Comparison of ENCODE assay signal across 9 cellular contexts in genomic region chr17:16085066-16085699, GRCh38.
DNase-seq lines count a peak whose midpoint lies in the region; ATAC-seq and TF ChIP-seq lines count a peak whose summit lies in the region.
"Had no signal": no experiment of that assay in that cellular context is flagged by ENCODE, and none has a peak within 500 bp of the region (broad histone marks: within the 10 kb centered on the region; RNA-seq: fewer than 3 reads in every experiment).

No MANE protein-coding gene starts in this region.

- POLR2A ChIA-PET in AG04450 (lab: Yijun Ruan, JAX) = no interaction called here

- H3K23ac ChIP-seq in H9 (ENCODE audit: insufficient read length, low read depth, low read length) = no peak overlapping the region

- H2BK20ac ChIP-seq in H9 (ENCODE audit: low read depth, low read length, poor library complexity, severe bottlenecking) = no peak overlapping the region

- no peak for TF ChIP-seq CTCF in AG04450 (IDR thresholded peaks at IDR 0.05; ENCODE audit: low read depth, low read length)
- TF ChIP-seq CTCF in H9 (conservative IDR thresholded peaks at IDR 0.05) = no peak

- H3K14ac ChIP-seq in H9 (ENCODE audit: insufficient read depth, low read length) = no peak overlapping the region

- H3K79me2 ChIP-seq in H9 (ENCODE audit: insufficient read depth, low read length) = no peaks in the 10 kb centered on the region

- H3K4me1 Mint-ChIP-seq in H9 = peaks cover 6% of the 10 kb centered on the region in 2 experiments; a peak in 3 of 4 replicates

- DNase-seq in AG04450 (ENCODE audit: low read depth, low spot score) = peak; percentile 55
- no peak for DNase-seq in H9
- no peak for DNase-seq in caudate nucleus (lab: John Stamatoyannopoulos, UW)
- peak; percentile 14 for DNase-seq in midbrain (lab: John Stamatoyannopoulos, UW)
- DNase-seq in CD1c-positive myeloid dendritic cell (ENCODE audit: extremely low spot score) = no peak
- no peak for DNase-seq in DMS114 treated with DMSO at 0.1 percent for 48 hours (lab: John Stamatoyannopoulos, UW; ENCODE audit: unreplicated experiment)
- no peak for DNase-seq in SJCRH30
- DNase-seq: spleen had no signal

- H4K5ac ChIP-seq in H9 (ENCODE audit: insufficient read length, low read depth, low read length) = no peak overlapping the region

- no peaks in the 10 kb centered on the region for H4K20me1 ChIP-seq in H9 (ENCODE audit: control insufficient read depth, insufficient read depth, insufficient read length)

- no peaks in the 10 kb centered on the region for H3K23me2 ChIP-seq in H9 (ENCODE audit: insufficient read length, low read depth, low read length, poor library complexity, severe bottlenecking)

- H3K4ac ChIP-seq in H9 (ENCODE audit: low read depth, low read length) = no peak overlapping the region

- H2AK5ac ChIP-seq in H9 (ENCODE audit: insufficient read length, low read length) = no peak overlapping the region

- no peak overlapping the region for H2BK15ac ChIP-seq in H9 (ENCODE audit: low read depth, low read length)

- H3K18ac ChIP-seq in H9 (ENCODE audit: insufficient read length, low read depth, low read length) = no peak overlapping the region

- no peak overlapping the region for H3K56ac ChIP-seq in H9 (ENCODE audit: insufficient read length, low read depth, low read length)

- no peak overlapping the region for H2BK120ac ChIP-seq in H9 (ENCODE audit: low read depth, low read length, poor library complexity, severe bottlenecking)

- no peak overlapping the region for H3T11ph ChIP-seq in H9 (ENCODE audit: low read length)

- no peaks in the 10 kb centered on the region for H3K27me3 ChIP-seq in AG04450 (ENCODE audit: control insufficient read depth, insufficient read depth, low read length)
- H3K27me3 ChIP-seq in H9 (ENCODE audit: insufficient read depth, low read length) = no peaks in the 10 kb centered on the region
- H3K27me3 ChIP-seq in SJCRH30 = no peaks in the 10 kb centered on the region
- H3K27me3 ChIP-seq: spleen had no signal

- peaks cover 0 to 3% of the 10 kb centered on the region in 2 experiments; a peak in 2 of 5 replicates for H3K9me3 Mint-ChIP-seq in H9

- no peak overlapping the region for H3K4me3 Mint-ChIP-seq in H9

- CTCF ChIA-PET in AG04450 (lab: Charles Lee) = no interaction called here

- H4K8ac ChIP-seq in H9 (replicated peaks; ENCODE audit: insufficient read length, low read depth, low read length) = no peak overlapping the region

- no peak overlapping the region for H2AFZ ChIP-seq in H9 (ENCODE audit: low read length)

- H4K91ac ChIP-seq in H9 (ENCODE audit: insufficient read length, low read depth, low read length) = no peak overlapping the region

- no peak overlapping the region for H2BK12ac ChIP-seq in H9 (ENCODE audit: insufficient read length, low read depth, low read length)

- no peaks in the 10 kb centered on the region for H3K27me3 Mint-ChIP-seq in H9 (ENCODE audit: low read depth)

- H3K4me1 ChIP-seq in H9 (ENCODE audit: insufficient read depth, low read length) (no peaks in the 10 kb centered on the region; the same call in 1 of the 2 replicates), SJCRH30 (no peaks in the 10 kb centered on the region)

- no peak overlapping the region for H3K9ac ChIP-seq in H9 (ENCODE audit: extremely low read depth, insufficient read length, low read length)

- no peaks in the 10 kb centered on the region for H3K79me1 ChIP-seq in H9 (ENCODE audit: insufficient read depth, low read depth, low read length, poor library complexity, severe bottlenecking)

- H3K9me3 ChIP-seq in AG04450 (ENCODE audit: control insufficient read depth, insufficient read depth, low read length) = no peaks in the 10 kb centered on the region
- H3K9me3 ChIP-seq in H9 (ENCODE audit: control insufficient read depth, low read depth, low read length) = no peaks in the 10 kb centered on the region
- 0 out of 2 replicates have a peak, but pooled peaks cover 4% of the 10 kb centered on the region for H3K9me3 ChIP-seq in SJCRH30 (replicated peaks)
- H3K9me3 ChIP-seq: spleen had no signal

- WGBS in H9 (ENCODE audit: extremely low coverage, insufficient read length, low lambda C conversion rate) = no CpG with 5 or more reads among the region's 1 CpG

- H3K27ac ChIP-seq in AG04450 (ENCODE audit: low read depth, low read length) = peak overlapping the region; percentile 49
- H3K27ac ChIP-seq in H9 (ENCODE audit: insufficient read length, low read depth, low read length) = no peak overlapping the region
- H3K27ac ChIP-seq in caudate nucleus (ENCODE audit: low read depth, low read length) = peak overlapping the region; percentile 28
- H3K27ac ChIP-seq in SJCRH30 = no peak overlapping the region

- no peak overlapping the region for H3K4me3 ChIP-seq in AG04450 (ENCODE audit: low read depth, low read length)
- no peak overlapping the region for H3K4me3 ChIP-seq in SJCRH30
- H3K4me3 ChIP-seq: spleen had no signal

- peak overlapping the region in 2 of 3 experiments; percentile 28 to 35; a peak in 4 of 7 replicates for H3K27ac Mint-ChIP-seq in H9

- ATAC-seq in HG03442 (IDR thresholded peaks at IDR 0.05; ENCODE audit: unreplicated experiment) = no peak

- no peak overlapping the region for H2BK5ac ChIP-seq in H9 (ENCODE audit: insufficient read length, low read length)

- no peak overlapping the region for H3K4me2 ChIP-seq in H9 (ENCODE audit: insufficient read depth, insufficient read length, low read length)

- H3K36me3 Mint-ChIP-seq in H9 (ENCODE audit: insufficient read depth in 1 of 3, low read depth in 3 of 3) = peaks cover 22 to 59% (median 56%) of the 10 kb centered on the region in 3 experiments; a peak in 6 of 7 replicates

- peaks cover 62% of the 10 kb centered on the region for H3K36me3 ChIP-seq in SJCRH30

Comparison
In these comparisons a context has a peak if more than half of its experiments do, and no peak if none do; other contexts are left out.
1. DNase-seq: peak in AG04450 (single experiment) and midbrain (single experiment); none in H9 (single experiment), caudate nucleus (0 of 61), CD1c-positive myeloid dendritic cell (single experiment), DMS114 treated with DMSO at 0.1 percent for 48 hours (single experiment) and SJCRH30 (0 of 2).
2. H3K27ac ChIP-seq: peak in AG04450 (single experiment) and caudate nucleus (single experiment); none in H9 (single experiment) and SJCRH30 (single experiment).